8 cellular contexts compared by ENCODE assay signal in the genomic region with DNA sequence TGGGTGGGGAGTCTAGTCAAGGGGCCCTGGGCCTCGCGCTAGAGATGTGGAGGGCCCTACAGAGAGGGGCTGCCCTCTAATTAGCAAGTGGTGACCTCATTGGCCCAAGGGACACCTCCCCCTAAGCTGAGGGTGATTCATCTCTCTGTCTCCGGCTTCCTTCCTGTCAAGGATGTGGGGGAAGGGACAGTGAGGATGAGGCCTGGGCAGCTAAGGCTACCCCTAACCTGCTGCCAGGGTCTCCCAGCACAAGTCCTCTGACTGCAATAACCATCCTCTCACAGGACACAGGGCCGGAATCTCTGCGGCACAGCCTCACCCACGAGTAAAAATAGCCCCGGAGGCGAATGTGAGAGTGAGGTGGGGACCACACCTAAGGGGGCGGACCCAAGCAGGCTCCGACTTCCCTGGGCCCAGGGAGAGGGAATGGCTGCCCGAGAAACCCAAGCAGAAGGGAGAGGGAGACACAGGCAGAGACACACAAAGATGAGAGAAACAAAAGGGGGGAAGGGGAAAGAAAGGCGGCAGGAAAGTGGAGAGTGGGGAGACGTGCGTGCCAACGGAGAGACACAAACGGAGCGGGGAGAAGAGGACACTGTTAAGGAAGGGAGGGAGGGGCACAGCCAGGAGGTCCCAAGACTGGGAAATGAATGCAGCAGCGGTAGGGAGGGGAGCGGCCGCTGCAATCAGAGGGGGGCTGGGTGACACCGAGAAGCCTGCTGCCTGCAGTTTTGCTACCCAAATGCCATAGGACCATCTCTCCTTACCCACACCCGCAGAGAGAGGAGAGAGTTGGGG. TPM values are rescaled to one million over a fixed set of nuclear protein-coding genes. Genes with fewer than 3 reads are reported as not detected.
DNase-seq lines count a peak whose midpoint lies in the region; ATAC-seq and TF ChIP-seq lines count a peak whose summit lies in the region.

No MANE protein-coding gene starts in this region.

- intact Hi-C loops in left lung (cut with DNase I): no loop called here

- H3K36me3 Mint-ChIP-seq in chondrocyte (ENCODE audit: low read depth): peaks cover 23% of the 10 kb centered on the region

- H3K9me3 ChIP-seq in WERI-Rb-1 (ENCODE audit: severe bottlenecking) (peaks cover 2% of the 10 kb centered on the region), left lung (no peaks in the 10 kb centered on the region)

- in situ Hi-C loops in GM13976 (cut with MboI; ENCODE audit: low sequenced_read_pairs, unreplicated experiment): no loop called here

- ATAC-seq in left lung: peak; percentile 14
- ATAC-seq in HG03354 (IDR thresholded peaks at IDR 0.05; ENCODE audit: poor library complexity, severe bottlenecking, unreplicated experiment): no peak

- H3K4me3 ChIP-seq in KMS-11 (IDR thresholded peaks at IDR 0.05; ENCODE audit: insufficient read depth, low read depth, low read length) (no peak overlapping the region), WERI-Rb-1 (ENCODE audit: low read depth, low read length) (peak overlapping the region; percentile 74), left lung (peak overlapping the region; percentile 78 to 97)

- H3K36me3 ChIP-seq in KMS-11 (ENCODE audit: insufficient read depth) (peaks cover 7% of the 10 kb centered on the region; the same call in 1 of the 2 replicates), WERI-Rb-1 (peaks cover 39% of the 10 kb centered on the region), left lung (peaks cover 4 to 42% of the 10 kb centered on the region in 2 donors)

- H3K27ac ChIP-seq in KMS-11: peak overlapping the region; percentile 100
- peak overlapping the region; percentile 30 for H3K27ac ChIP-seq in WERI-Rb-1
- peak overlapping the region; percentile 93 to 97 for H3K27ac ChIP-seq in left lung

- peak overlapping the region; percentile 100 for H3K4me3 Mint-ChIP-seq in chondrocyte (ENCODE audit: unreplicated experiment)

- H3K79me2 ChIP-seq in KMS-11 (ENCODE audit: insufficient read depth, low read depth): peaks cover 39% of the 10 kb centered on the region

- peaks cover 43% of the 10 kb centered on the region for H3K4me1 ChIP-seq in KMS-11 (ENCODE audit: low read depth, poor library complexity, severe bottlenecking)
- peaks cover 32 to 77% of the 10 kb centered on the region in 2 donors for H3K4me1 ChIP-seq in left lung

- H3K4me1 Mint-ChIP-seq in chondrocyte (ENCODE audit: low read depth): peaks cover 68% of the 10 kb centered on the region

- TF ChIP-seq CTCF in GM13976 (IDR thresholded peaks at IDR 0.05; ENCODE audit: borderline replicate concordance, control extremely low read depth, extremely low read depth, insufficient read depth, missing control alignments): no peak
- TF ChIP-seq CTCF in KMS-11 (conservative IDR thresholded peaks at IDR 0.05; ENCODE audit: low read depth, low read length): no peak
- no peak for TF ChIP-seq CTCF in WERI-Rb-1 (IDR thresholded peaks at IDR 0.05; ENCODE audit: low read depth, low read length)
- peak; percentile 7 for TF ChIP-seq CTCF in chondrocyte (IDR thresholded peaks at IDR 0.05)
- TF ChIP-seq CTCF in left lung (IDR thresholded peaks at IDR 0.05): no peak

- H3K9me3 Mint-ChIP-seq in chondrocyte (ENCODE audit: low read depth): no peaks in the 10 kb centered on the region

- no peaks in the 10 kb centered on the region for H3K27me3 Mint-ChIP-seq in chondrocyte (ENCODE audit: low read depth)

- peak overlapping the region; percentile 100 for H3K4me2 ChIP-seq in KMS-11

- H3K27me3 ChIP-seq in KMS-11 (ENCODE audit: insufficient read depth, low read depth) (no peaks in the 10 kb centered on the region), WERI-Rb-1 (ENCODE audit: insufficient read depth, low read depth, severe bottlenecking) (no peaks in the 10 kb centered on the region), left lung (no peaks in the 10 kb centered on the region)

- DNase-seq in GM13976 (ENCODE audit: low spot score) (peak; percentile 84), WERI-Rb-1 (peak; percentile 74), chondrocyte (ENCODE audit: low spot score) (no peak), left lung (peak; percentile 66 to 81), D341Med (ENCODE audit: low spot score) (no peak)
- DNase-seq in stimulated activated CD8-positive, alpha-beta memory T cell treated with anti-CD3 and anti-CD28 coated beads, Interleukin-7, amount 100 ng/mL, for 4 hours (ENCODE audit: low read depth in 2 of 2): peak; percentile 45 to 51

- no peak overlapping the region for H2AFZ ChIP-seq in KMS-11 (ENCODE audit: low read depth)

- peak overlapping the region; percentile 81; the same call in 1 of the 2 replicates for H3K9ac ChIP-seq in KMS-11

- H4K20me1 ChIP-seq in KMS-11 (ENCODE audit: insufficient read depth): no peaks in the 10 kb centered on the region

- H3K27ac Mint-ChIP-seq in chondrocyte (ENCODE audit: unreplicated experiment): peak overlapping the region; percentile 97

RNA-seq across cellular contexts. Expression of gene CLIC1, which starts 1.4 kb away (rescaled TPM):
- 256 to 328 TPM (median 317 TPM) in 3 replicates for total RNA-seq in chondrocyte
- total RNA-seq in left lung: 100 to 1,000 TPM; 283 to 465 TPM

RNA-seq across cellular contexts. Expression of gene MSH5, which starts 4.9 kb away (rescaled TPM):
- 8.4 to 17.4 TPM (median 9.4 TPM) in 3 replicates for total RNA-seq in chondrocyte
- 10 to 100 TPM in 1 of 2 donors, 1 to 10 TPM in 1; 9.7 to 20.0 TPM for total RNA-seq in left lung

RNA-seq across cellular contexts. Expression of gene DDAH2, which starts 5.8 kb away (rescaled TPM):
- total RNA-seq in chondrocyte: 66.4 to 99.6 TPM (median 95.7 TPM) in 3 replicates
- total RNA-seq in left lung: 10 to 100 TPM; 70.2 to 77.3 TPM

RNA-seq across cellular contexts. Expression of gene MPIG6B, which starts 11.7 kb away (rescaled TPM):
- total RNA-seq in chondrocyte: not detected in 3 replicates
- 1 to 10 TPM; 1.2 to 1.9 TPM for total RNA-seq in left lung

RNA-seq across cellular contexts. Expression of gene LY6G6C, which starts 13.4 kb away (rescaled TPM):
- total RNA-seq in chondrocyte (0.30 TPM in 1 of 3 replicates, not detected in the others), left lung (not detected)

Comparison
In these comparisons a context has a peak if more than half of its experiments do, and no peak if none do; other contexts are left out.
1. DNase-seq: peak in GM13976 (single experiment), WERI-Rb-1 (single experiment), left lung (2 of 2) and stimulated activated CD8-positive, alpha-beta memory T cell treated with anti-CD3 and anti-CD28 coated beads, Interleukin-7, amount 100 ng/mL, for 4 hours (2 of 2); none in chondrocyte (single experiment) and D341Med (single experiment).
2. H3K27ac ChIP-seq: peak in every context shown above with its lines; median percentile 100 in KMS-11; 95 in left lung; 30 in WERI-Rb-1.